11 cellular contexts compared by ENCODE assay signal in the genomic region with DNA sequence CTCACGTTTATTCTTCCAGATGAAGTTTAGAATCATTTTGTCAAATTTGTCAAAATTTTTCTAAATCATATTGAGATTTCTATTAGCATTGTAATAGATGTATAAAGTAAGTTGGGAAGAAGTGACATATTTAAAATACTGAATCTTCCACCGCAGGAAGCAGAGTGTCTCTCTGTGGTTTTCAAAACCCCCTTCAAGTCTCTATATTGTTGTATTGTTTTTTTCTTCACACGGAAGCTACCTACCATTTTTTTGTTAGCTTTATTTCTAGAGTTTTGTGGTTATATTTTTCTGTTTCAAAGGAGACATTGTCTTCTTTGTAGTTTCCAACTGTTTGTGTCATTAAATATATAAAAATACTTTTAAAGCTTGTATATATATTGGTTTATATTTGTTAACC.
DNase-seq lines count a peak whose midpoint lies in the region; ATAC-seq, FAIRE-seq and TF ChIP-seq lines count a peak whose summit lies in the region.
"Had no signal": no experiment of that assay in that cellular context is flagged by ENCODE, and none has a peak within 500 bp of the region (broad histone marks: within the 10 kb centered on the region; RNA-seq: fewer than 3 reads in every experiment).

No MANE protein-coding gene starts in this region.

- no peaks in the 10 kb centered on the region for H3K27me3 ChIP-seq in GM12878 (replicated peaks in 1 of 2; ENCODE audit: control insufficient read depth in 2 of 2, insufficient read depth in 2 of 2, low read length in 1 of 2)
- H3K27me3 ChIP-seq in Peyer's patch: no peaks in the 10 kb centered on the region
- H3K27me3 ChIP-seq in dorsolateral prefrontal cortex: no peaks in the 10 kb centered on the region
- H3K27me3 ChIP-seq in heart left ventricle: no peaks in the 10 kb centered on the region
- H3K27me3 ChIP-seq: spleen had no signal

- H3K4me3 ChIP-seq in GM12865 (ENCODE audit: low read depth, low read length): no peak overlapping the region
- no peak overlapping the region for H3K4me3 ChIP-seq in GM12878
- no peak overlapping the region for H3K4me3 ChIP-seq in Peyer's patch
- H3K4me3 ChIP-seq in dorsolateral prefrontal cortex: no peak overlapping the region
- no peak overlapping the region for H3K4me3 ChIP-seq in heart left ventricle
- H3K4me3 ChIP-seq: SK-N-MC, spleen had no signal

- H2AFZ ChIP-seq in GM12878 (ENCODE audit: control insufficient read depth, low read depth, low read length): no peak overlapping the region

- CTCF ChIA-PET in GM12878 (lab: Yijun Ruan, JAX): interaction anchor here (0.6 to 4.0 kb wide), 12 partner anchors 8 to 254 kb away, joined by 3 to 42 read pairs (median 12); a partner anchor contains a TSS

- H3K36me3 ChIP-seq in GM12878 (ENCODE audit: control insufficient read depth in 2 of 2, insufficient read depth in 2 of 2, low read length in 1 of 2) (no peaks in the 10 kb centered on the region), Peyer's patch (no peaks in the 10 kb centered on the region), heart left ventricle (no peaks in the 10 kb centered on the region)
- H3K36me3 ChIP-seq: spleen had no signal

- RAD21 ChIA-PET in GM12878 (lab: Charles Lee; ENCODE audit: unreplicated experiment): interaction anchor here (0.6 to 5.2 kb wide), 13 partner anchors 10 to 340 kb away, joined by 3 to 121 read pairs (median 7); a partner anchor contains a TSS

- TF ChIP-seq POLR2A in GM12878 (IDR thresholded peaks at IDR 0.05; ENCODE audit: low read depth, low read length) (no peak), Peyer's patch (IDR thresholded peaks at IDR 0.05) (no peak), heart left ventricle (IDR thresholded peaks at IDR 0.05) (no peak)

- H3K27ac ChIP-seq in GM12878 (ENCODE audit: control insufficient read depth, insufficient read depth) (peak overlapping the region; percentile 62), Peyer's patch (no peak overlapping the region), dorsolateral prefrontal cortex (no peak overlapping the region), heart left ventricle (no peak overlapping the region)
- H3K27ac ChIP-seq: SK-N-MC had no signal

- WGBS in GM12878 (ENCODE audit: insufficient coverage, insufficient replicate concordance, low lambda C conversion rate, missing lambda C conversion rate): 3% methylated on average over 3 of the region's 3 CpGs
- WGBS in heart left ventricle, 4 donors: 67 to 88% (median 70%) methylated on average over 3 of the region's 3 CpGs

- TF ChIP-seq RAD21 in GM12878 (IDR thresholded peaks at IDR 0.05; ENCODE audit: insufficient read depth, low read depth, low read length): no peak

- in situ Hi-C loops in GM12878 (cut with MboI): no loop called here

- no TSS peak for BruUV-seq in GM12878 (replicated peaks; lab: Mats Ljungman, UMichigan)

- peak; percentile 48 for ATAC-seq in GM21381 (IDR thresholded peaks at IDR 0.05; ENCODE audit: unreplicated experiment)
- peak; percentile 44 for ATAC-seq in HG03457 (IDR thresholded peaks at IDR 0.05; ENCODE audit: unreplicated experiment)
- peak; percentile 69 for ATAC-seq in GM12878
- no peak for ATAC-seq in GM21526 (IDR thresholded peaks at IDR 0.05; ENCODE audit: low FRiP score, unreplicated experiment)
- no peak for ATAC-seq in heart left ventricle

- peak; percentile 71 for DNase-seq in GM12865 (ENCODE audit: low read depth)
- DNase-seq in GM12878 (ENCODE audit: low read depth, low spot score): no peak
- no peak for DNase-seq in Peyer's patch
- no peak for DNase-seq in dorsolateral prefrontal cortex
- no peak for DNase-seq in heart left ventricle
- DNase-seq: cortex of kidney, spleen had no signal

- H3K4me1 ChIP-seq in GM12878 (ENCODE audit: control insufficient read depth, insufficient read depth, low read length) (peaks cover 22% of the 10 kb centered on the region), Peyer's patch (peaks cover 0 to 8% (median 1%) of the 10 kb centered on the region in 4 donors), heart left ventricle (peaks cover 0 to 1% (median 0%) of the 10 kb centered on the region in 12 donors)

- no peaks in the 10 kb centered on the region for H3K79me2 ChIP-seq in GM12878 (ENCODE audit: control insufficient read depth, insufficient read depth, low read length)

- H3K9ac ChIP-seq in GM12878 (ENCODE audit: control insufficient read depth, insufficient read depth, low read length): no peak overlapping the region

- FAIRE-seq in GM12878 (lab: Jason Lieb, UNC): peak; percentile 41

- H3K4me2 ChIP-seq in GM12878 (ENCODE audit: control insufficient read depth, insufficient read depth): peak overlapping the region; percentile 46

- POLR2A ChIA-PET in GM12878 (lab: Charles Lee): interaction anchor here (1.0 to 3.3 kb wide), 8 partner anchors 11 to 247 kb away, joined by 3 to 30 read pairs (median 4); a partner anchor contains a TSS

- peaks cover 2% of the 10 kb centered on the region for H3K9me3 ChIP-seq in GM12878 (replicated peaks; ENCODE audit: control insufficient read depth, insufficient read depth, low read length)
- no peaks in the 10 kb centered on the region for H3K9me3 ChIP-seq in Peyer's patch
- H3K9me3 ChIP-seq in heart left ventricle: peaks cover 0 to 8% (median 0%) of the 10 kb centered on the region in 12 donors

- H4K20me1 ChIP-seq in GM12878 (ENCODE audit: control insufficient read depth, insufficient read depth): no peaks in the 10 kb centered on the region

- TF ChIP-seq EP300 in GM12878 (IDR thresholded peaks at IDR 0.05; ENCODE audit: borderline replicate concordance in 1 of 2, control insufficient read depth in 1 of 2, low read depth in 2 of 2, low read length in 2 of 2): peak; percentile 72 to 94

- intact Hi-C loops in GM12878 (cut with micrococcal nuclease; ENCODE audit: unreplicated experiment) (no loop called here), dorsolateral prefrontal cortex (cut with DNase I) (no loop called here), heart left ventricle (cut with DNase I) (no loop called here)

- SMC1A ChIA-PET in GM12878 (lab: Charles Lee; ENCODE audit: uncharacterized antibody, unreplicated experiment): interaction anchor here (1.0 to 17.5 kb wide), 18 partner anchors 9 to 246 kb away, joined by 3 to 431 read pairs (median 5); a partner anchor contains a TSS

- TF ChIP-seq CTCF in GM12865 (IDR thresholded peaks at IDR 0.05; ENCODE audit: insufficient read depth, low read depth, low read length, missing control alignments) (no peak), GM12878 (IDR thresholded peaks at IDR 0.05 in 2 of 3, conservative IDR thresholded peaks at IDR 0.05 in 1 of 3; ENCODE audit: control insufficient read depth in 2 of 3, extremely low read depth in 1 of 3, insufficient read depth in 1 of 3, low read depth in 3 of 3, low read length in 3 of 3) (no peak), Peyer's patch (IDR thresholded peaks at IDR 0.05) (no peak), dorsolateral prefrontal cortex (IDR thresholded peaks at IDR 0.05 in 54 of 56, conservative IDR thresholded peaks at IDR 0.05 in 2 of 56; ENCODE audit: low read depth in 1 of 56, partially characterized antibody in 56 of 56) (no peak), heart left ventricle (IDR thresholded peaks at IDR 0.05) (no peak)

TF ChIP-seq in GM12878, 131 proteins besides CTCF, POLR2A, EP300 and RAD21 (continues in another document):
- TF ChIP-seq, protein P1, sequence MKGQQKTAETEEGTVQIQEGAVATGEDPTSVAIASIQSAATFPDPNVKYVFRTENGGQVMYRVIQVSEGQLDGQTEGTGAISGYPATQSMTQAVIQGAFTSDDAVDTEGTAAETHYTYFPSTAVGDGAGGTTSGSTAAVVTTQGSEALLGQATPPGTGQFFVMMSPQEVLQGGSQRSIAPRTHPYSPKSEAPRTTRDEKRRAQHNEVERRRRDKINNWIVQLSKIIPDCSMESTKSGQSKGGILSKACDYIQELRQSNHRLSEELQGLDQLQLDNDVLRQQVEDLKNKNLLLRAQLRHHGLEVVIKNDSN (IDR thresholded peaks at IDR 0.05; ENCODE audit: borderline replicate concordance, extremely low read length, insufficient read depth, low read depth, low read length): no peak
- TF ChIP-seq BACH1 (IDR thresholded peaks at IDR 0.05; ENCODE audit: borderline replicate concordance) (no peak), ZNF384 (IDR thresholded peaks at IDR 0.05; ENCODE audit: borderline replicate concordance, low read depth, low read length) (peak; percentile 89), BRCA1 (IDR thresholded peaks at IDR 0.05; ENCODE audit: low read depth, low read length) (no peak), STAT1 (conservative IDR thresholded peaks at IDR 0.05) (no peak), POLR2AphosphoS5 (IDR thresholded peaks at IDR 0.05; ENCODE audit: low read length) (no peak), ETV6 (conservative IDR thresholded peaks at IDR 0.05 in 1 of 2, IDR thresholded peaks at IDR 0.05 in 1 of 2; ENCODE audit: borderline replicate concordance in 1 of 2, low read depth in 1 of 2) (peak in 1 of 2 experiments; percentile 58; a peak in 1 of 4 replicates), SREBF1 (IDR thresholded peaks at IDR 0.05; ENCODE audit: low read length) (no peak), FOXK2 (IDR thresholded peaks at IDR 0.05) (no peak), CBFB (IDR thresholded peaks at IDR 0.05; ENCODE audit: low read depth) (peak; percentile 91), ZNF622 (IDR thresholded peaks at IDR 0.05) (no peak), ZNF24 (IDR thresholded peaks at IDR 0.05) (peak; percentile 84), YBX1 (IDR thresholded peaks at IDR 0.05) (no peak), NBN (IDR thresholded peaks at IDR 0.05) (no peak), CREB1 (IDR thresholded peaks at IDR 0.05; ENCODE audit: low read depth) (no peak), EGR1 (IDR thresholded peaks at IDR 0.05; ENCODE audit: borderline replicate concordance in 1 of 2, low read depth in 2 of 2, low read length in 2 of 2) (no peak)
- TF ChIP-seq, protein P2, sequence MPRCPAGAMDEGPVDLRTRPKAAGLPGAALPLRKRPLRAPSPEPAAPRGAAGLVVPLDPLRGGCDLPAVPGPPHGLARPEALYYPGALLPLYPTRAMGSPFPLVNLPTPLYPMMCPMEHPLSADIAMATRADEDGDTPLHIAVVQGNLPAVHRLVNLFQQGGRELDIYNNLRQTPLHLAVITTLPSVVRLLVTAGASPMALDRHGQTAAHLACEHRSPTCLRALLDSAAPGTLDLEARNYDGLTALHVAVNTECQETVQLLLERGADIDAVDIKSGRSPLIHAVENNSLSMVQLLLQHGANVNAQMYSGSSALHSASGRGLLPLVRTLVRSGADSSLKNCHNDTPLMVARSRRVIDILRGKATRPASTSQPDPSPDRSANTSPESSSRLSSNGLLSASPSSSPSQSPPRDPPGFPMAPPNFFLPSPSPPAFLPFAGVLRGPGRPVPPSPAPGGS (IDR thresholded peaks at IDR 0.05; ENCODE audit: borderline replicate concordance, insufficient read depth, low read depth, low read length, poor library complexity, severe bottlenecking): peak; percentile 58
- TF ChIP-seq, protein P3, sequence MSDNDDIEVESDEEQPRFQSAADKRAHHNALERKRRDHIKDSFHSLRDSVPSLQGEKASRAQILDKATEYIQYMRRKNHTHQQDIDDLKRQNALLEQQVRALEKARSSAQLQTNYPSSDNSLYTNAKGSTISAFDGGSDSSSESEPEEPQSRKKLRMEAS (IDR thresholded peaks at IDR 0.05; ENCODE audit: low read depth, low read length): no peak

Comparison
In these comparisons a context has a peak if more than half of its experiments do, and no peak if none do; other contexts are left out.
1. ATAC-seq: peak in GM21381 (single experiment), HG03457 (single experiment) and GM12878 (single experiment); none in GM21526 (single experiment) and heart left ventricle (0 of 4).